8 cellular contexts compared by ENCODE assay signal in the genomic region with DNA sequence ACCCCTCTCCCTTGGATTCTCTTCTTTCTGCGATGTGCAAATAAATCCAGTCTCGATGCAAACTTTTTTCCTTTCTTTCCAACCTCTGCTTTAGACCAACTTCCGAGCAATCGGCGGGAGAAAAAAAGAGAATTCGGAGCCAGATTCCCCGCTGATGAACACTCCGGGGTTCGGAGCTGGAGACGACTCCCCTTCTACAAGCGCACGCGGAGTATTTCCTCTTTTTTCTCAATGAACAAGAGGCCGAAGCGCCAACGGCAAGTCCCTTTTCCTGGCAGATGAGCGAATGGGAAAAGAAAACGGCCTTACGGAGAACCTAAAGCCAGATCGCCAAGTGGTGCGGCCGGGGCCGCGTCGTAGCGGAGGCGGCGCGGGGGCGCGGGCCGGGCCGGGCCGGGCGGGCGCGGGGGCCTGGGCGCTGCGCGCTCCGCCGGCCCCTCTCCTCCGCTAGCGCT. TPM values are rescaled to one million over a fixed set of nuclear protein-coding genes. Genes with fewer than 3 reads are reported as not detected.
DNase-seq lines count a peak whose midpoint lies in the region; ATAC-seq lines count a peak whose summit lies in the region.

No MANE protein-coding gene starts in this region.

- H3K4me3 ChIP-seq in Jurkat, Clone E6-1 (ENCODE audit: low read length), result peak overlapping the region; percentile 74
- peak overlapping the region; percentile 85 for H3K4me3 ChIP-seq in iPS-18c (ENCODE audit: insufficient read depth, low read depth, low read length)

- no peaks in the 10 kb centered on the region for H3K9me3 ChIP-seq in iPS-18c (ENCODE audit: control insufficient read depth, insufficient read depth, low read length)

- peaks cover 56% of the 10 kb centered on the region for H3K27me3 Mint-ChIP-seq in activated T-helper 1 cell treated with anti-CD3 and anti-CD28 coated beads, Interleukin-12 subunit alpha, Interleukin-12 subunit beta, Interleukin-2, Interleukin-4 antibody, amounts not matched to agents 30 ng/mL and 10 ng/mL and 1 ng/mL, durations not matched to agents 14 hours and 24 hours and 36 hours (ENCODE audit: insufficient read depth)

- intact Hi-C loops in activated T-helper 1 cell treated with anti-CD3 and anti-CD28 coated beads, Interleukin-12 subunit alpha, Interleukin-12 subunit beta, Interleukin-2, Interleukin-4 antibody, amounts not matched to agents 30 ng/mL and 10 ng/mL and 1 ng/mL, durations not matched to agents 14 hours and 24 hours and 36 hours (cut with micrococcal nuclease), result loop anchor here (5.0 kb wide), 1 partner anchor 1743 kb away; no protein-coding TSS in a partner anchor

- no peaks in the 10 kb centered on the region for H3K36me3 Mint-ChIP-seq in activated T-helper 1 cell treated with anti-CD3 and anti-CD28 coated beads, Interleukin-12 subunit alpha, Interleukin-12 subunit beta, Interleukin-2, Interleukin-4 antibody, amounts not matched to agents 30 ng/mL and 10 ng/mL and 1 ng/mL, durations not matched to agents 14 hours and 24 hours and 36 hours (ENCODE audit: low read depth)
- H3K36me3 Mint-ChIP-seq in stimulated activated effector memory CD8-positive, alpha-beta T cell treated with anti-CD3 and anti-CD28 coated beads, Interleukin-12 subunit alpha, Interleukin-12 subunit beta, amount 100 ng/mL, for 72 hours, result peaks cover 5% of the 10 kb centered on the region

- peak; percentile 5 for ATAC-seq in GM21360 (IDR thresholded peaks at IDR 0.05; ENCODE audit: unreplicated experiment)
- peak; percentile 48 for ATAC-seq in stimulated activated effector memory CD8-positive, alpha-beta T cell treated with anti-CD3 and anti-CD28 coated beads, Interleukin-12 subunit alpha, Interleukin-12 subunit beta, amount 100 ng/mL, for 72 hours

- no peak overlapping the region for H3K27ac Mint-ChIP-seq in activated T-helper 1 cell treated with anti-CD3 and anti-CD28 coated beads, Interleukin-12 subunit alpha, Interleukin-12 subunit beta, Interleukin-2, Interleukin-4 antibody, amounts not matched to agents 30 ng/mL and 10 ng/mL and 1 ng/mL, durations not matched to agents 14 hours and 24 hours and 36 hours
- H3K27ac Mint-ChIP-seq in stimulated activated effector memory CD8-positive, alpha-beta T cell treated with anti-CD3 and anti-CD28 coated beads, Interleukin-12 subunit alpha, Interleukin-12 subunit beta, amount 100 ng/mL, for 72 hours, result no peak overlapping the region

- H3K4me1 Mint-ChIP-seq in activated T-helper 1 cell treated with anti-CD3 and anti-CD28 coated beads, Interleukin-12 subunit alpha, Interleukin-12 subunit beta, Interleukin-2, Interleukin-4 antibody, amounts not matched to agents 30 ng/mL and 10 ng/mL and 1 ng/mL, durations not matched to agents 14 hours and 24 hours and 36 hours (ENCODE audit: low read depth), result peaks cover 18% of the 10 kb centered on the region
- H3K4me1 Mint-ChIP-seq in stimulated activated effector memory CD8-positive, alpha-beta T cell treated with anti-CD3 and anti-CD28 coated beads, Interleukin-12 subunit alpha, Interleukin-12 subunit beta, amount 100 ng/mL, for 72 hours, result peaks cover 10% of the 10 kb centered on the region

- peak overlapping the region; percentile 74 for H3K4me3 Mint-ChIP-seq in activated T-helper 1 cell treated with anti-CD3 and anti-CD28 coated beads, Interleukin-12 subunit alpha, Interleukin-12 subunit beta, Interleukin-2, Interleukin-4 antibody, amounts not matched to agents 30 ng/mL and 10 ng/mL and 1 ng/mL, durations not matched to agents 14 hours and 24 hours and 36 hours
- H3K4me3 Mint-ChIP-seq in stimulated activated effector memory CD8-positive, alpha-beta T cell treated with anti-CD3 and anti-CD28 coated beads, Interleukin-12 subunit alpha, Interleukin-12 subunit beta, amount 100 ng/mL, for 72 hours, result no peak overlapping the region

- no peaks in the 10 kb centered on the region for H3K9me3 Mint-ChIP-seq in activated T-helper 1 cell treated with anti-CD3 and anti-CD28 coated beads, Interleukin-12 subunit alpha, Interleukin-12 subunit beta, Interleukin-2, Interleukin-4 antibody, amounts not matched to agents 30 ng/mL and 10 ng/mL and 1 ng/mL, durations not matched to agents 14 hours and 24 hours and 36 hours
- no peaks in the 10 kb centered on the region for H3K9me3 Mint-ChIP-seq in stimulated activated effector memory CD8-positive, alpha-beta T cell treated with anti-CD3 and anti-CD28 coated beads, Interleukin-12 subunit alpha, Interleukin-12 subunit beta, amount 100 ng/mL, for 72 hours

- DNase-seq in DMS153 treated with DMSO at 0.1 percent for 48 hours (lab: John Stamatoyannopoulos, UW; ENCODE audit: unreplicated experiment) (peak; percentile 19), COLO668 (lab: John Stamatoyannopoulos, UW; ENCODE audit: unreplicated experiment) (no peak), iPS-NIHi11 (ENCODE audit: low spot score) (no peak)
- peak; percentile 22 for DNase-seq in Jurkat, Clone E6-1 (ENCODE audit: low read depth, low spot score)
- DNase-seq in activated T-helper 1 cell treated with anti-CD3 and anti-CD28 coated beads, Interleukin-12 subunit alpha, Interleukin-12 subunit beta, Interleukin-2, Interleukin-4 antibody, amounts not matched to agents 30 ng/mL and 10 ng/mL and 1 ng/mL, durations not matched to agents 14 hours and 24 hours and 36 hours (ENCODE audit: low spot score), result no peak
- DNase-seq in stimulated activated effector memory CD8-positive, alpha-beta T cell treated with anti-CD3 and anti-CD28 coated beads, Interleukin-12 subunit alpha, Interleukin-12 subunit beta, amount 100 ng/mL, for 72 hours (ENCODE audit: low spot score in 2 of 2), result peak in 1 of 2 donors; percentile 54

RNA-seq across cellular contexts. Expression of gene SPRY2, which starts 0.3 kb away (rescaled TPM):
- 12.7 TPM for polyA plus RNA-seq in Jurkat, Clone E6-1 (2012; ENCODE audit: insufficient read depth, insufficient read length)
- 0.08 and 0.10 TPM in 2 replicates for total RNA-seq in activated T-helper 1 cell treated with anti-CD3 and anti-CD28 coated beads, Interleukin-12 subunit alpha, Interleukin-12 subunit beta, Interleukin-2, Interleukin-4 antibody, amounts not matched to agents 30 ng/mL and 10 ng/mL and 1 ng/mL, durations not matched to agents 14 hours and 24 hours and 36 hours

Comparison
In these comparisons a context has a peak if more than half of its experiments do, and no peak if none do; other contexts are left out.
1. DNase-seq: peak in DMS153 treated with DMSO at 0.1 percent for 48 hours (single experiment) and Jurkat, Clone E6-1 (single experiment); none in activated T-helper 1 cell treated with anti-CD3 and anti-CD28 coated beads, Interleukin-12 subunit alpha, Interleukin-12 subunit beta, Interleukin-2, Interleukin-4 antibody, amounts not matched to agents 30 ng/mL and 10 ng/mL and 1 ng/mL, durations not matched to agents 14 hours and 24 hours and 36 hours (single experiment), COLO668 (single experiment) and iPS-NIHi11 (single experiment).